ENCODE assay signal across 9 cellular contexts in genomic region chr19:4014541-4015491, GRCh38. TPM values are rescaled to one million over a fixed set of nuclear protein-coding genes. Genes with fewer than 3 reads are reported as not detected.
DNase-seq lines count a peak whose midpoint lies in the region; ATAC-seq and TF ChIP-seq lines count a peak whose summit lies in the region.
"Had no signal": no experiment of that assay in that cellular context is flagged by ENCODE, and none has a peak within 500 bp of the region (broad histone marks: within the 10 kb centered on the region; RNA-seq: fewer than 3 reads in every experiment).

No MANE protein-coding gene starts in this region.

- no peak overlapping the region for H3K27ac ChIP-seq in H9 (ENCODE audit: insufficient read length, low read depth, low read length)
- H3K27ac ChIP-seq: SJSA1 had no signal

- H3K27me3 ChIP-seq in H9 (ENCODE audit: insufficient read depth, low read length) = no peaks in the 10 kb centered on the region
- H3K27me3 ChIP-seq: SJSA1 had no signal

- H3K4me1 ChIP-seq in H9 (ENCODE audit: insufficient read depth, low read length) = no peaks in the 10 kb centered on the region
- H3K4me1 ChIP-seq: SJSA1 had no signal

- H3K27me3 Mint-ChIP-seq in H9 (ENCODE audit: low read depth) = no peaks in the 10 kb centered on the region
- H3K27me3 Mint-ChIP-seq in activated T-cell treated with anti-CD3 and anti-CD28 coated beads, Interleukin-2, amount 50 U/mL, for 24 hours = no peaks in the 10 kb centered on the region

- no peak overlapping the region for H2BK20ac ChIP-seq in H9 (ENCODE audit: low read depth, low read length, poor library complexity, severe bottlenecking)

- H3K4me3 Mint-ChIP-seq in H9 = no peak overlapping the region; a peak in 1 of 5 replicates
- H3K4me3 Mint-ChIP-seq in activated T-cell treated with anti-CD3 and anti-CD28 coated beads, Interleukin-2, amount 50 U/mL, for 24 hours = no peak overlapping the region

- intact Hi-C loops in left ventricle myocardium superior (cut with micrococcal nuclease) = no loop called here

- no CpG with 5 or more reads among the region's 25 CpGs for WGBS in H9 (ENCODE audit: extremely low coverage, insufficient read length, low lambda C conversion rate)

- H4K91ac ChIP-seq in H9 (ENCODE audit: insufficient read length, low read depth, low read length) = no peak overlapping the region

- no peak overlapping the region for H3K9ac ChIP-seq in H9 (ENCODE audit: extremely low read depth, insufficient read length, low read length)

- no peak overlapping the region for H2BK15ac ChIP-seq in H9 (ENCODE audit: low read depth, low read length)

- no peak overlapping the region for H3T11ph ChIP-seq in H9 (ENCODE audit: low read length)

- H4K20me1 ChIP-seq in H9 (ENCODE audit: control insufficient read depth, insufficient read depth, insufficient read length) = no peaks in the 10 kb centered on the region

- no peaks in the 10 kb centered on the region for H3K9me3 ChIP-seq in H9 (ENCODE audit: control insufficient read depth, low read depth, low read length)
- H3K9me3 ChIP-seq: SJSA1 had no signal

- no peak overlapping the region for H2BK120ac ChIP-seq in H9 (ENCODE audit: low read depth, low read length, poor library complexity, severe bottlenecking)

- H3K4ac ChIP-seq in H9 (ENCODE audit: low read depth, low read length) = no peak overlapping the region

- H3K36me3 Mint-ChIP-seq in H9 (ENCODE audit: insufficient read depth in 1 of 3, low read depth in 3 of 3) = peaks cover 11 to 39% (median 28%) of the 10 kb centered on the region in 3 experiments; a peak in 6 of 7 replicates
- H3K36me3 Mint-ChIP-seq in activated T-cell treated with anti-CD3 and anti-CD28 coated beads, Interleukin-2, amount 50 U/mL, for 24 hours (ENCODE audit: low read depth) = peaks cover 60% of the 10 kb centered on the region

- peaks cover 16% of the 10 kb centered on the region for H3K79me1 ChIP-seq in H9 (ENCODE audit: insufficient read depth, low read depth, low read length, poor library complexity, severe bottlenecking)

- no peaks in the 10 kb centered on the region for H3K9me3 Mint-ChIP-seq in H9
- H3K9me3 Mint-ChIP-seq in activated T-cell treated with anti-CD3 and anti-CD28 coated beads, Interleukin-2, amount 50 U/mL, for 24 hours = no peaks in the 10 kb centered on the region

- H3K23me2 ChIP-seq in H9 (ENCODE audit: insufficient read length, low read depth, low read length, poor library complexity, severe bottlenecking) = no peaks in the 10 kb centered on the region

- no peak overlapping the region for H3K4me2 ChIP-seq in H9 (ENCODE audit: insufficient read depth, insufficient read length, low read length)

- no peak overlapping the region for H4K8ac ChIP-seq in H9 (replicated peaks; ENCODE audit: insufficient read length, low read depth, low read length)

- no peak overlapping the region for H3K56ac ChIP-seq in H9 (ENCODE audit: insufficient read length, low read depth, low read length)

- H3K27ac Mint-ChIP-seq in H9 = no peak overlapping the region; a peak in 1 of 7 replicates
- H3K27ac Mint-ChIP-seq in activated T-cell treated with anti-CD3 and anti-CD28 coated beads, Interleukin-2, amount 50 U/mL, for 24 hours = no peak overlapping the region

- no peak overlapping the region for H2AK5ac ChIP-seq in H9 (ENCODE audit: insufficient read length, low read length)

- no peak for TF ChIP-seq CTCF in H9 (conservative IDR thresholded peaks at IDR 0.05)

- H2BK12ac ChIP-seq in H9 (ENCODE audit: insufficient read length, low read depth, low read length) = no peak overlapping the region

- DNase-seq in H9 (peak; percentile 84), left ventricle myocardium superior (peak; percentile 65), germinal center (ENCODE audit: low spot score) (no peak), NCI-H345 (lab: John Stamatoyannopoulos, UW) (no peak)
- peak; percentile 70 for DNase-seq in activated T-cell treated with anti-CD3 and anti-CD28 coated beads, Interleukin-2, amount 50 U/mL, for 24 hours
- peak; percentile 26 to 29 for DNase-seq in stimulated activated CD4-positive, alpha-beta T cell treated with anti-CD3 and anti-CD28 coated beads, Interleukin-1b, Interleukin-23, amount 100 ng/mL, for 4 hours (ENCODE audit: low read depth in 2 of 2)

- H3K4me1 Mint-ChIP-seq in H9 = peaks cover 0 to 11% of the 10 kb centered on the region in 2 experiments; a peak in 2 of 4 replicates
- H3K4me1 Mint-ChIP-seq in activated T-cell treated with anti-CD3 and anti-CD28 coated beads, Interleukin-2, amount 50 U/mL, for 24 hours (ENCODE audit: low read depth) = peaks cover 39% of the 10 kb centered on the region

- no peak overlapping the region for H2AFZ ChIP-seq in H9 (ENCODE audit: low read length)

- H3K14ac ChIP-seq in H9 (ENCODE audit: insufficient read depth, low read length) = no peak overlapping the region

- no peak overlapping the region for H3K23ac ChIP-seq in H9 (ENCODE audit: insufficient read length, low read depth, low read length)

- peak; percentile 49 for ATAC-seq in left ventricle myocardium superior
- ATAC-seq in HG03571 (IDR thresholded peaks at IDR 0.05; ENCODE audit: unreplicated experiment) = no peak
- ATAC-seq in GM21390 (IDR thresholded peaks at IDR 0.05; ENCODE audit: unreplicated experiment) = no peak

- no peak overlapping the region for H4K5ac ChIP-seq in H9 (ENCODE audit: insufficient read length, low read depth, low read length)

- no peak overlapping the region for H3K18ac ChIP-seq in H9 (ENCODE audit: insufficient read length, low read depth, low read length)

- H3K79me2 ChIP-seq in H9 (ENCODE audit: insufficient read depth, low read length) = peaks cover 11% of the 10 kb centered on the region; the same call in 1 of the 2 replicates

- no peak overlapping the region for H2BK5ac ChIP-seq in H9 (ENCODE audit: insufficient read length, low read length)

RNA-seq across cellular contexts. Expression of gene PIAS4, which starts 7.3 kb away (rescaled TPM):
- total RNA-seq in H9 (2021) (52.0 and 59.4 TPM in 2 replicates), left ventricle myocardium superior (19.8 TPM)

RNA-seq across cellular contexts. Expression of gene EEF2, which starts 29.6 kb away (rescaled TPM):
- total RNA-seq in H9 (2021) (3,615 and 3,676 TPM in 2 replicates), left ventricle myocardium superior (2,417 TPM)

RNA-seq across cellular contexts. Expression of gene DAPK3, which starts 43.9 kb away (rescaled TPM):
- 114 and 121 TPM in 2 replicates for total RNA-seq in H9 (2021)
- total RNA-seq in left ventricle myocardium superior = 68.5 TPM

RNA-seq across cellular contexts. Expression of gene ZBTB7A, which starts 51.9 kb away (rescaled TPM):
- total RNA-seq in H9 (2021) (22.8 and 24.9 TPM in 2 replicates), left ventricle myocardium superior (35.2 TPM)

Comparison
In these comparisons a context has a peak if more than half of its experiments do, and no peak if none do; other contexts are left out.
1. DNase-seq: peak in H9 (single experiment), activated T-cell treated with anti-CD3 and anti-CD28 coated beads, Interleukin-2, amount 50 U/mL, for 24 hours (single experiment), left ventricle myocardium superior (single experiment) and stimulated activated CD4-positive, alpha-beta T cell treated with anti-CD3 and anti-CD28 coated beads, Interleukin-1b, Interleukin-23, amount 100 ng/mL, for 4 hours (2 of 2); none in germinal center (single experiment) and NCI-H345 (single experiment).